15 cellular contexts compared by ENCODE assay signal in the genomic region with DNA sequence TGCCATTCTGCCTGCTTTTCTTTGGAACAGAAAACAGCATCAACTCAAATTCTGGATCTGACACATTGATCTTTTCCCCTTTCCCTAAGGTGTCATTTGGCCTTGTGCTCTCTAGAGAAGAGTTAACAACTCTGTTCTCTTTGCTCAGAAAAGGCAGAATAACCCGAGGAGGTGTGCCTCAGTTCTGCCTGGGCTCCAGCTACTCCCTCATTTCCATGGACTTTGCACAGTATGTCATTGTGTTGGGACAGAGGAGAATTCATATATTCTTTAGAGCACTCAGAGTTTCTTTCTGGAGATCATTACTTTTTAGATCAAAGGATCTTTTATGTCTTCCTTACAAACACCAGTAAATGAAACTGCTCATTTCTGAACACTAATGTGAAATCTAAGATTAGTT.
DNase-seq lines count a peak whose midpoint lies in the region; TF ChIP-seq lines count a peak whose summit lies in the region.
"Had no signal": no experiment of that assay in that cellular context is flagged by ENCODE, and none has a peak within 500 bp of the region (broad histone marks: within the 10 kb centered on the region; RNA-seq: fewer than 3 reads in every experiment).

No MANE protein-coding gene starts in this region.

- H3K27me3 Mint-ChIP-seq in neural crest cell (ENCODE audit: low read depth): no peaks in the 10 kb centered on the region

- TF ChIP-seq CTCF in neural crest cell (conservative IDR thresholded peaks at IDR 0.05): no peak
- TF ChIP-seq CTCF in tibial nerve (IDR thresholded peaks at IDR 0.05): no peak

- H3K27ac ChIP-seq in angular gyrus (ENCODE audit: low read depth, low read length) (peak overlapping the region; percentile 80), tibial nerve (peak overlapping the region in 3 of 4 donors; percentile 15 to 58 (median 57))
- H3K27ac ChIP-seq: RWPE1 had no signal

- H3K4me3 ChIP-seq in tibial nerve: no peak overlapping the region
- H3K4me3 ChIP-seq: K562 had no signal

- no peak for TF ChIP-seq EP300 in tibial nerve (IDR thresholded peaks at IDR 0.05)

- no peak for TF ChIP-seq POLR2A in tibial nerve (IDR thresholded peaks at IDR 0.05)

- H3K4me1 ChIP-seq in tibial nerve: peaks cover 0 to 7% (median 0%) of the 10 kb centered on the region in 4 donors

- DNase-seq in hippocampal formation (lab: John Stamatoyannopoulos, UW): peak; percentile 32 to 79
- no peak for DNase-seq in neural crest cell (ENCODE audit: low read depth, low spot score)
- no peak for DNase-seq in tibial nerve (ENCODE audit: low spot score in 2 of 2)
- no peak for DNase-seq in SW480 (ENCODE audit: low spot score)
- DNase-seq in NCI-H2081 (lab: John Stamatoyannopoulos, UW): no peak
- DNase-seq in activated CD4-positive, alpha-beta T cell treated with anti-CD3 and anti-CD28 coated beads for 48 hours: no peak
- DNase-seq: ACHN, AML-193, NCI-H2171, NCI-H446, NCI-H69, PC-3 had no signal

- peak overlapping the region; percentile 4 for H3K4me3 Mint-ChIP-seq in neural crest cell

- no peaks in the 10 kb centered on the region for H3K27me3 ChIP-seq in tibial nerve

- peaks cover 37% of the 10 kb centered on the region for H3K4me1 Mint-ChIP-seq in neural crest cell

- no peaks in the 10 kb centered on the region for H3K9me3 Mint-ChIP-seq in neural crest cell

- peaks cover 0 to 6% (median 0%) of the 10 kb centered on the region in 3 donors for H3K36me3 ChIP-seq in tibial nerve

- 24 to 43% methylated on average over 1 of the region's 1 CpG for WGBS in tibial nerve, 2 donors

- peak overlapping the region; percentile 89 for H3K27ac Mint-ChIP-seq in neural crest cell (ENCODE audit: unreplicated experiment)

- no peaks in the 10 kb centered on the region for H3K9me3 ChIP-seq in tibial nerve

- H3K36me3 Mint-ChIP-seq in neural crest cell (ENCODE audit: low read depth): peaks cover 17% of the 10 kb centered on the region

Comparison
In these comparisons a context has a peak if more than half of its experiments do, and no peak if none do; other contexts are left out.
1. DNase-seq: peak in hippocampal formation (2 of 2); none in neural crest cell (single experiment), tibial nerve (0 of 2), SW480 (single experiment), NCI-H2081 (0 of 2) and activated CD4-positive, alpha-beta T cell treated with anti-CD3 and anti-CD28 coated beads for 48 hours (single experiment).